8 cellular contexts compared by ENCODE assay signal in genomic region chr13:52159159-52159982, GRCh38. TPM values are rescaled to one million over a fixed set of nuclear protein-coding genes. Genes with fewer than 3 reads are reported as not detected.
DNase-seq lines count a peak whose midpoint lies in the region; ATAC-seq and TF ChIP-seq lines count a peak whose summit lies in the region.

Gene NEK3 (minus strand): TSS chr13:52159597. CDS start chr13:52156191, 3,406 bp downstream.

- peak; percentile 1 for DNase-seq in NCI-H1694 (lab: John Stamatoyannopoulos, UW)
- peak; percentile 65 for DNase-seq in WERI-Rb-1
- peak; percentile 72 to 74 for DNase-seq in cardiac fibroblast (ENCODE audit: low read depth in 2 of 2)
- peak; percentile 88 for DNase-seq in iPS-NIHi11 (ENCODE audit: low spot score)
- no peak for DNase-seq in NCI-H446 treated with DMSO at 0.1 percent for 48 hours (lab: John Stamatoyannopoulos, UW)

- H3K27ac ChIP-seq in WERI-Rb-1 (peak within 1 kb of the TSS; percentile 59; the same call in 1 of the 2 replicates), skeletal muscle tissue (ENCODE audit: low read depth, low read length) (peak within 1 kb of the TSS; percentile 52)

- no peaks in the 10 kb centered on the region for H3K27me3 ChIP-seq in WERI-Rb-1 (ENCODE audit: insufficient read depth, low read depth, severe bottlenecking)
- no peaks in the 10 kb centered on the region for H3K27me3 ChIP-seq in skeletal muscle tissue (ENCODE audit: control insufficient read depth in 3 of 3, insufficient read depth in 3 of 3, low read length in 3 of 3)

- H3K9me3 ChIP-seq in WERI-Rb-1 (ENCODE audit: severe bottlenecking) (no peaks in the 10 kb centered on the region), skeletal muscle tissue (ENCODE audit: control insufficient read depth in 3 of 3, low read length in 3 of 3) (no peaks in the 10 kb centered on the region)

- H3K36me3 ChIP-seq in WERI-Rb-1: no peaks in the 10 kb centered on the region
- H3K36me3 ChIP-seq in skeletal muscle tissue (ENCODE audit: control insufficient read depth in 3 of 3, insufficient read depth in 3 of 3, low read length in 3 of 3): no peaks in the 10 kb centered on the region

- TF ChIP-seq CTCF in WERI-Rb-1 (IDR thresholded peaks at IDR 0.05; ENCODE audit: low read depth, low read length) (no peak), cardiac fibroblast (IDR thresholded peaks at IDR 0.05; ENCODE audit: low read depth, low read length) (no peak)

- peak within 1 kb of the TSS; percentile 79 to 87 (median 84) for H3K9ac ChIP-seq in skeletal muscle tissue (ENCODE audit: low read depth in 1 of 3, low read length in 3 of 3)

- peaks cover 4 to 14% (median 9%) of the 10 kb centered on the region in 3 donors for H3K4me1 ChIP-seq in skeletal muscle tissue (ENCODE audit: control insufficient read depth in 3 of 3, insufficient read depth in 3 of 3, low read length in 3 of 3)

- H3K4me3 ChIP-seq in WERI-Rb-1 (ENCODE audit: low read depth, low read length) (peak within 1 kb of the TSS; percentile 81), cardiac fibroblast (replicated peaks in 1 of 2; ENCODE audit: low read depth in 2 of 2, low read length in 2 of 2) (peak within 1 kb of the TSS; percentile 63 to 69), skeletal muscle tissue (ENCODE audit: low read length in 3 of 3) (peak within 1 kb of the TSS; percentile 80 to 82 (median 81))

- ATAC-seq in GM18502 (IDR thresholded peaks at IDR 0.05; ENCODE audit: poor library complexity, unreplicated experiment) (peak; percentile 84), HG02763 (IDR thresholded peaks at IDR 0.05; ENCODE audit: unreplicated experiment) (peak; percentile 80)

RNA-seq across cellular contexts. Expression of gene NEK3, which starts in this region (rescaled TPM):
- total RNA-seq in skeletal muscle tissue: 4.7 TPM
